In the genomic region with DNA sequence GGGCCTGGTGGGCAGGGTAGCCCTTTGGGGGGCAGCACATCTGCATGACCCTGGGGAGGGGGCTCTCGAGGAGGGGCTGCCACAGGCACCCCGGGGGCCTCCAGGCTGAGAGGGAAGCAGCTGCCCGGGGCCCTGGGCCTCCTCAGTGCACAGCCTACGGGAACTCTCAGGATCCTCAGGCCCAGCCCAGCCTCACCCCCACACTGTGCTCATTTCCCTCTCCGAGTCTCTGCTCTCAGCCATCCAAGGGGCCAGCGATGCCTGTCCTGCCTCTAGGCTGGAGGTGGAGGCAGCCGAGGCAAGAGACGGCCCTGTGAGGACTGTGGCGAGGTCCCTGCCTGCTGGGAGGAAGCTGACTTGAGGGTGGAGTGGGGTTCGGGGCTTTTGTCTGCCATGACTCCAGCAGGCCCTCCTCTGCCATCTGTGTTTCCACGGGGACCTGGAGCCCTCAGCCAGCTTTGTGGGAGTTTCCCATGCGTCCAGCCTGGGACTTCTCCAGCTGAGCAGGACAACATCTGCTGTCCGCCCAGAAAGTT, we compare ENCODE assay signal across 18 cellular contexts. TPM values are rescaled to one million over a fixed set of nuclear protein-coding genes. Genes with fewer than 3 reads are reported as not detected.
DNase-seq lines count a peak whose midpoint lies in the region; ATAC-seq and TF ChIP-seq lines count a peak whose summit lies in the region.
"Had no signal": no experiment of that assay in that cellular context is flagged by ENCODE, and none has a peak within 500 bp of the region (broad histone marks: within the 10 kb centered on the region; RNA-seq: fewer than 3 reads in every experiment).

No MANE protein-coding gene starts in this region.

- H3K9ac ChIP-seq in SK-N-SH, result no peak overlapping the region

- H3K9me3 Mint-ChIP-seq in brain (peaks cover 0 to 3% (median 0%) of the 10 kb centered on the region in 5 experiments), nephron (no peaks in the 10 kb centered on the region)
- H3K9me3 Mint-ChIP-seq in CD8-positive, alpha-beta memory T cell, result no peaks in the 10 kb centered on the region

- no peak overlapping the region for H3K4me2 ChIP-seq in SK-N-SH

- H3K36me3 Mint-ChIP-seq in brain (peaks cover 5% of the 10 kb centered on the region), nephron (ENCODE audit: low read depth) (no peaks in the 10 kb centered on the region)
- no peaks in the 10 kb centered on the region for H3K36me3 Mint-ChIP-seq in CD8-positive, alpha-beta memory T cell

- H3K27ac Mint-ChIP-seq in brain (peak overlapping the region in 3 of 5 experiments; percentile 56 to 85 (median 83)), nephron (peak overlapping the region in 1 of 3 experiments; percentile 54)
- no peak overlapping the region for H3K27ac Mint-ChIP-seq in CD8-positive, alpha-beta memory T cell

- TF ChIP-seq EP300 in SK-N-SH (IDR thresholded peaks at IDR 0.05; ENCODE audit: borderline replicate concordance in 1 of 2, low read depth in 1 of 2, low read length in 1 of 2) (no peak), tibial nerve (IDR thresholded peaks at IDR 0.05) (no peak)

- 76% methylated on average over 5 of the region's 13 CpGs for whole genome bisulfite sequencing in SK-N-SH (ENCODE audit: low lambda C conversion rate)
- 53 to 57% methylated on average over 3 to 7 of the region's 13 CpGs for WGBS in tibial nerve, 2 donors

- TF ChIP-seq CTCF in SK-N-SH (IDR thresholded peaks at IDR 0.05), result no peak
- TF ChIP-seq CTCF in brain (conservative IDR thresholded peaks at IDR 0.05), result no peak
- no peak for TF ChIP-seq CTCF in nephron (IDR thresholded peaks at IDR 0.05; ENCODE audit: unreplicated experiment in 3 of 3)
- TF ChIP-seq CTCF in tibial nerve (IDR thresholded peaks at IDR 0.05), result no peak

- H3K27me3 Mint-ChIP-seq in brain, result peaks cover 3% of the 10 kb centered on the region
- peaks cover 8% of the 10 kb centered on the region for H3K27me3 Mint-ChIP-seq in nephron (ENCODE audit: low read depth)
- H3K27me3 Mint-ChIP-seq in CD8-positive, alpha-beta memory T cell, result peaks cover 2 to 6% of the 10 kb centered on the region in 2 donors

- peak; percentile 55 for DNase-seq in SK-N-SH
- no peak for DNase-seq in tibial nerve (ENCODE audit: low spot score in 2 of 2)
- DNase-seq in CD8-positive, alpha-beta memory T cell, result no peak
- DNase-seq in H4 (ENCODE audit: low spot score), result no peak
- DNase-seq in SHP77 (lab: John Stamatoyannopoulos, UW), result no peak
- DNase-seq: 8988T; activated CD4-positive, alpha-beta T cell treated with anti-CD3 and anti-CD28 coated beads, Interleukin-2, amount 50 U/mL, for 1 hour; activated CD8-positive, alpha-beta memory T cell treated with anti-CD3 and anti-CD28 coated beads, Interleukin-2, amount 50 U/mL, for 48 hours; activated naive CD4-positive, alpha-beta T cell; NCI-H1436 treated with DMSO at 0.1 percent for 48 hours; Peyer's patch had no signal

- no peak for TF ChIP-seq RAD21 in SK-N-SH (IDR thresholded peaks at IDR 0.05; ENCODE audit: low read length)

- H3K4me3 ChIP-seq in SK-N-SH (ENCODE audit: low read depth in 2 of 2, low read length in 1 of 2) (no peak overlapping the region), tibial nerve (no peak overlapping the region)
- H3K4me3 ChIP-seq in CD8-positive, alpha-beta memory T cell (ENCODE audit: low read length), result no peak overlapping the region

- H2AFZ ChIP-seq in SK-N-SH (ENCODE audit: low read depth), result no peak overlapping the region

- peaks cover 0 to 71% of the 10 kb centered on the region in 2 experiments; a peak in 2 of 4 replicates for H3K4me1 ChIP-seq in SK-N-SH (ENCODE audit: control insufficient read depth in 1 of 2, insufficient read depth in 2 of 2, low read depth in 1 of 2, low read length in 1 of 2)
- H3K4me1 ChIP-seq in tibial nerve, result peaks cover 0 to 85% (median 41%) of the 10 kb centered on the region in 4 donors
- H3K4me1 ChIP-seq in CD8-positive, alpha-beta memory T cell (ENCODE audit: insufficient read depth, low read length), result peaks cover 5% of the 10 kb centered on the region

- H3K9me3 ChIP-seq in SK-N-SH, result no peaks in the 10 kb centered on the region
- no peaks in the 10 kb centered on the region for H3K9me3 ChIP-seq in tibial nerve
- H3K9me3 ChIP-seq in CD8-positive, alpha-beta memory T cell (ENCODE audit: low read length), result no peaks in the 10 kb centered on the region
- H3K9me3 ChIP-seq: ovary, Peyer's patch had no signal

- H3F3A ChIP-seq in SK-N-SH (replicated peaks; ENCODE audit: insufficient read depth), result peaks cover 7% of the 10 kb centered on the region

- no peaks in the 10 kb centered on the region for H4K20me1 ChIP-seq in SK-N-SH (ENCODE audit: insufficient read depth)

- peaks cover 7% of the 10 kb centered on the region; the same call in 1 of the 2 replicates for H3K79me2 ChIP-seq in SK-N-SH (ENCODE audit: insufficient read depth)

- no peaks in the 10 kb centered on the region for H3K27me3 ChIP-seq in SK-N-SH (ENCODE audit: insufficient read depth)
- peaks cover 0 to 24% of the 10 kb centered on the region in 2 donors for H3K27me3 ChIP-seq in tibial nerve
- peaks cover 5% of the 10 kb centered on the region for H3K27me3 ChIP-seq in CD8-positive, alpha-beta memory T cell (ENCODE audit: insufficient read depth, low read length, poor library complexity, severe bottlenecking)
- H3K27me3 ChIP-seq: ovary, Peyer's patch had no signal

- CTCF ChIA-PET in SK-N-SH (lab: Yijun Ruan, JAX), result interaction anchor here (0.8 to 17.4 kb wide), 5 partner anchors 9 to 56 kb away, joined by 3 to 211 read pairs (median 6); partner anchors contain the start of genes PLEKHG5 and TAS1R1
- CTCF ChIA-PET in CD8-positive, alpha-beta memory T cell (lab: Charles Lee), result interaction anchor here (0.9 to 2.4 kb wide), 5 partner anchors 8 to 76 kb away, joined by 3 to 14 read pairs (median 4); partner anchors contain the start of gene NOL9

- H3K27ac ChIP-seq in SK-N-SH (ENCODE audit: low read depth in 2 of 2, low read length in 1 of 2), result peak overlapping the region in 1 of 2 experiments; percentile 51; a peak in 1 of 4 replicates
- H3K27ac ChIP-seq in tibial nerve, result peak overlapping the region in 3 of 4 donors; percentile 5 to 89 (median 62)
- no peak overlapping the region for H3K27ac ChIP-seq in CD8-positive, alpha-beta memory T cell (ENCODE audit: low read depth, low read length)
- H3K27ac ChIP-seq: C4-2B, ovary, Peyer's patch had no signal

- no peaks in the 10 kb centered on the region for H3K36me3 ChIP-seq in SK-N-SH (replicated peaks in 1 of 2; ENCODE audit: control insufficient read depth in 1 of 2, insufficient read depth in 2 of 2, low read length in 1 of 2)
- H3K36me3 ChIP-seq in tibial nerve, result no peaks in the 10 kb centered on the region
- H3K36me3 ChIP-seq in CD8-positive, alpha-beta memory T cell (ENCODE audit: insufficient read depth, low read length), result no peaks in the 10 kb centered on the region
- H3K36me3 ChIP-seq: ovary, Peyer's patch had no signal

- H3K4me1 Mint-ChIP-seq in brain (peaks cover 51% of the 10 kb centered on the region), nephron (peaks cover 42% of the 10 kb centered on the region)
- H3K4me1 Mint-ChIP-seq in CD8-positive, alpha-beta memory T cell, result peaks cover 13 to 29% (median 14%) of the 10 kb centered on the region in 3 donors

- no peak for ATAC-seq in SK-N-SH treated with all-trans-retinoic acid at 6 μM for 48 hours

- POLR2A ChIA-PET in SK-N-SH (lab: Yijun Ruan, JAX), result interaction anchor here (0.8 to 1.8 kb wide), 6 partner anchors 9 to 56 kb away, joined by 3 to 10 read pairs (median 4); partner anchors contain the start of gene NOL9
- POLR2A ChIA-PET in CD8-positive, alpha-beta memory T cell (lab: Charles Lee), result no interaction called here

- peak overlapping the region in 4 of 5 experiments; percentile 53 to 82 (median 70) for H3K4me3 Mint-ChIP-seq in brain
- H3K4me3 Mint-ChIP-seq in nephron, result peak overlapping the region; percentile 67 to 84 (median 81)
- H3K4me3 Mint-ChIP-seq in CD8-positive, alpha-beta memory T cell, result peak overlapping the region in 3 of 7 donors; percentile 14 to 69 (median 62)

- H3K9me2 ChIP-seq in SK-N-SH, result no peaks in the 10 kb centered on the region

- no peak for TF ChIP-seq POLR2A in tibial nerve (IDR thresholded peaks at IDR 0.05)

TF ChIP-seq in SK-N-SH, 30 proteins besides CTCF, POLR2A, EP300 and RAD21 (continues in another document):
- no peak for TF ChIP-seq TAF1 (IDR thresholded peaks at IDR 0.05; ENCODE audit: borderline replicate concordance, low read depth, low read length)

TF ChIP-seq in SK-N-SH treated with all-trans-retinoic acid at 6 μM for 48 hours, 23 proteins besides CTCF, POLR2A, EP300 and RAD21 (continues in another document):
- no peak for TF ChIP-seq ESRRG (CRISPR knock-in tag; IDR thresholded peaks at IDR 0.05)

RNA-seq across cellular contexts. Expression of gene PLEKHG5, which starts 7.2 kb away (rescaled TPM):
- polyA plus RNA-seq in SK-N-SH (2012; rRNA removed) (14.7 and 14.9 TPM in 2 replicates), brain (ENCODE audit: insufficient read depth, low read depth, low replicate concordance) (28.0 TPM)
- 3.4 and 5.7 TPM in 2 replicates for polyA plus RNA-seq in SK-N-SH (2012; cell fraction: cytosol; rRNA removed)
- polyA plus RNA-seq in SK-N-SH (2012; cell fraction: nucleus; rRNA removed), result 86.5 and 98.6 TPM in 2 replicates
- 10 to 100 TPM; 25.6 to 40.8 (median 30.8) TPM for total RNA-seq in tibial nerve
- 1 to 10 TPM; 2.2 to 2.6 TPM for total RNA-seq in CD8-positive, alpha-beta memory T cell
- polyA plus RNA-seq in CD8-positive, alpha-beta memory T cell, result 1.0 TPM
- total RNA-seq in H4 (2014; rRNA removed; shearing (Covaris generic)), result 1.3 and 1.6 TPM in 2 replicates

RNA-seq across cellular contexts. Expression of gene TNFRSF25, which starts 32.7 kb away (rescaled TPM):
- 20.8 TPM in 2 replicates for polyA plus RNA-seq in SK-N-SH (2012; rRNA removed)
- polyA plus RNA-seq in SK-N-SH (2012; cell fraction: cytosol; rRNA removed), result 2.6 and 5.2 TPM in 2 replicates
- polyA plus RNA-seq in SK-N-SH (2012; cell fraction: nucleus; rRNA removed), result 170 and 223 TPM in 2 replicates
- polyA plus RNA-seq in brain (ENCODE audit: insufficient read depth, low read depth, low replicate concordance), result 6.4 TPM
- total RNA-seq in tibial nerve, result 10 to 100 TPM; 32.3 to 79.8 (median 53.4) TPM
- 100 to 1,000 TPM in 1 of 2 experiments, 10 to 100 TPM in 1; 90.8 to 100 TPM for total RNA-seq in CD8-positive, alpha-beta memory T cell
- 30.0 TPM for polyA plus RNA-seq in CD8-positive, alpha-beta memory T cell
- total RNA-seq in H4 (2014; rRNA removed; shearing (Covaris generic)), result 0.10 and 0.81 TPM in 2 replicates

RNA-seq across cellular contexts. Expression of gene NOL9, which starts 55.7 kb away (rescaled TPM):
- 7.1 and 7.9 TPM in 2 replicates for polyA plus RNA-seq in SK-N-SH (2012; rRNA removed)
- 7.0 and 7.7 TPM in 2 replicates for polyA plus RNA-seq in SK-N-SH (2012; cell fraction: cytosol; rRNA removed)
- polyA plus RNA-seq in SK-N-SH (2012; cell fraction: nucleus; rRNA removed), result 12.4 and 18.8 TPM in 2 replicates
- polyA plus RNA-seq in brain (ENCODE audit: insufficient read depth, low read depth, low replicate concordance), result 5.0 TPM
- total RNA-seq in tibial nerve, result 10 to 100 TPM; 17.9 to 30.9 (median 26.0) TPM
- 10 to 100 TPM; 55.8 to 57.8 TPM for total RNA-seq in CD8-positive, alpha-beta memory T cell
- polyA plus RNA-seq in CD8-positive, alpha-beta memory T cell, result 18.2 TPM
- total RNA-seq in H4 (2014; rRNA removed; shearing (Covaris generic)), result 12.0 and 14.9 TPM in 2 replicates

RNA-seq across cellular contexts. Expression of gene TAS1R1, which starts 56.5 kb away (rescaled TPM):
- not detected in 2 replicates for polyA plus RNA-seq in SK-N-SH (2012; rRNA removed)
- polyA plus RNA-seq in SK-N-SH (2012; cell fraction: cytosol; rRNA removed), result 0.03 TPM in 1 of 2 replicates, not detected in the other
- polyA plus RNA-seq in SK-N-SH (2012; cell fraction: nucleus; rRNA removed), result 0.05 TPM in 2 replicates
- polyA plus RNA-seq in brain (ENCODE audit: insufficient read depth, low read depth, low replicate concordance), result not detected
- total RNA-seq in tibial nerve, result under 1 TPM in 2 of 4 donors, not detected in 2; 0.22 to 0.78 TPM
- not detected for total RNA-seq in CD8-positive, alpha-beta memory T cell
- not detected for polyA plus RNA-seq in CD8-positive, alpha-beta memory T cell
- not detected in 2 replicates for total RNA-seq in H4 (2014; rRNA removed; shearing (Covaris generic))
- total RNA-seq: kidney epithelial cell, mesenteric fat pad, Peyer's patch had no signal

Comparison
In these comparisons a context has a peak if more than half of its experiments do, and no peak if none do; other contexts are left out.
1. H3K27ac Mint-ChIP-seq: peak in brain (3 of 5); none in CD8-positive, alpha-beta memory T cell (0 of 8).
2. RNA of gene PLEKHG5, which starts 7.2 kb away (total RNA-seq): 25.6 to 40.8 TPM in tibial nerve; 2.2 to 2.6 TPM in CD8-positive, alpha-beta memory T cell and 1.3 to 1.6 TPM in H4; every median in the first group is over 4 times any median in the second.
3. RNA of gene TNFRSF25, which starts 32.7 kb away (total RNA-seq): 90.8 to 100 TPM in CD8-positive, alpha-beta memory T cell and 32.3 to 79.8 TPM in tibial nerve; 0.10 to 0.81 TPM in H4; every median in the first group is over 10 times any median in the second.